Comparison of ENCODE assay signal across 28 cellular contexts in genomic region chr2:209805351-209805750, GRCh38. TPM values are rescaled to one million over a fixed set of nuclear protein-coding genes. Genes with fewer than 3 reads are reported as not detected.
"Had no signal": no experiment of that assay in that cellular context is flagged by ENCODE, and none has a peak within 500 bp of the region (broad histone marks: within the 10 kb centered on the region; RNA-seq: fewer than 3 reads in every experiment).

No MANE protein-coding gene starts in this region.

- H3K27me3 ChIP-seq: dorsolateral prefrontal cortex, esophagus squamous epithelium, gastrocnemius medialis, heart right ventricle, left lung had no signal

- H3K4me3 ChIP-seq: coronary artery, dorsolateral prefrontal cortex, esophagus squamous epithelium, gastrocnemius medialis, heart right ventricle, left lung, lower lobe of right lung, mucosa of descending colon had no signal

- H3K9me3 Mint-ChIP-seq: naive B cell had no signal

- H3K4me1 Mint-ChIP-seq: naive B cell; naive thymus-derived CD8-positive, alpha-beta T cell had no signal

- DNase-seq: dermis blood vessel endothelial cell; effector CD4-positive, alpha-beta T cell; effector memory CD4-positive, alpha-beta T cell; erythroblast; esophagus squamous epithelium; foreskin fibroblast; foreskin melanocyte; gastrocnemius medialis; glutamatergic neuron; head of caudate nucleus; heart right ventricle; hippocampal formation; left cardiac atrium; left lung; left ventricle myocardium superior; lower lobe of right lung; mesenchymal stem cell; mucosa of descending colon; naive B cell; naive thymus-derived CD8-positive, alpha-beta T cell had no signal

- H3K36me3 ChIP-seq: esophagus squamous epithelium, gastrocnemius medialis, heart right ventricle, left lung, lower lobe of right lung had no signal

- H3K36me3 Mint-ChIP-seq: mesothelial cell of epicardium, naive B cell had no signal

- H3K4me3 Mint-ChIP-seq: mesothelial cell of epicardium; naive B cell; naive thymus-derived CD8-positive, alpha-beta T cell had no signal

- H3K27ac ChIP-seq: coronary artery, epithelial cell of prostate, esophagus squamous epithelium, gastrocnemius medialis, heart right ventricle, left lung, lower lobe of right lung had no signal

- H3K4me1 ChIP-seq: esophagus squamous epithelium, gastrocnemius medialis, heart right ventricle, left lung, lower lobe of right lung had no signal

- H3K27ac Mint-ChIP-seq: mesothelial cell of epicardium; naive B cell; naive thymus-derived CD8-positive, alpha-beta T cell had no signal

- ATAC-seq: esophagus mucosa; gastrocnemius medialis; heart right ventricle; left cardiac atrium; left lung; left ventricle myocardium superior; lower lobe of right lung; mucosa of descending colon; naive thymus-derived CD8-positive, alpha-beta T cell had no signal

RNA-seq across cellular contexts. Expression of gene UNC80, which starts 33.7 kb away (rescaled TPM):
- total RNA-seq: gastrocnemius medialis; kidney epithelial cell; left ventricle myocardium superior; lower lobe of right lung; mesenteric fat pad; myocyte; naive thymus-derived CD8-positive, alpha-beta T cell had no signal
- polyA plus RNA-seq: naive thymus-derived CD8-positive, alpha-beta T cell had no signal
